28 cellular contexts compared by ENCODE assay signal in the genomic region with DNA sequence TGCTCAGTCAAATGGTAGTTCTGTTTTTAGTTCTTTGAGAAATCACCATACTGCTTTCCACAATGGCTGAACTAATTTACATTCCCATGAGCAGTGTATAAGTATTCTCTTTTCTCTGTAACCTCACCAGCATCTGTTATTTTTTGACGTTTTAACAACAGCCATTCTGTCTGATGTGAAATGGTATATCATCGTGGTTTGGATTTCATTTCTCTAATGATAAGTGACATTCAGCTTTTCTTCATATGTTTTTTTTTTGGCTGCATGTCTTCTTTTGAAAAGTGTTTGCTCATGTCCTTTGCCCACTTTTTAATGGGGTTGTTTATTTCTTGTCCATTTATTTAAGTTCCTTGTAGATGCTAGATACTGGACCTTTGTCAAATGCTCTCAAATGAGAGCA.
"Had no signal": no experiment of that assay in that cellular context is flagged by ENCODE, and none has a peak within 500 bp of the region (broad histone marks: within the 10 kb centered on the region; RNA-seq: fewer than 3 reads in every experiment).

No MANE protein-coding gene starts in this region.

- FAIRE-seq: islet of Langerhans, kidney, pancreas, small intestine had no signal

- H3K4me1 ChIP-seq: left lung, lower lobe of right lung, pancreas, prostate gland, spleen, testis, thyroid gland, transverse colon, upper lobe of left lung had no signal

- DNase-seq: hypothalamus; immature natural killer cell; kidney; left colon; left lung; lower lobe of right lung; mammary epithelial cell; mesenchymal stem cell; naive thymus-derived CD8-positive, alpha-beta T cell; nucleus accumbens; pancreas; posterior cingulate gyrus; retina; right cardiac atrium; small intestine; spleen; stimulated activated CD4-positive, alpha-beta T cell treated with anti-CD3 and anti-CD28 coated beads, Interleukin-1b, Interleukin-23, amount 100 ng/mL, for 48 hours; stimulated activated CD4-positive, alpha-beta T cell treated with anti-CD3 and anti-CD28 coated beads, Interleukin-2, amount 100 ng/mL, for 48 hours; stimulated activated CD4-positive, alpha-beta T cell treated with anti-CD3 and anti-CD28 coated beads, Interleukin-4, amount 100 ng/mL, for 4 hours; stimulated activated CD8-positive, alpha-beta memory T cell treated with anti-CD3 and anti-CD28 coated beads, Interleukin-4, amount 100 ng/mL, for 48 hours; stimulated activated naive CD4-positive, alpha-beta T cell treated with Interleukin-2 at 50 U/mL for 16 hours; stimulated activated naive CD8-positive, alpha-beta T cell treated with anti-CD3 and anti-CD28 coated beads, Interleukin-15, amount 100 ng/mL, for 72 hours; testis; thyroid gland; transverse colon; upper lobe of left lung had no signal

- H3K27me3 ChIP-seq: left lung, pancreas, spleen, testis, thyroid gland, transverse colon, upper lobe of left lung had no signal

- H3K27ac ChIP-seq: left lung, lower lobe of right lung, pancreas, prostate gland, spleen, testis, thyroid gland, transverse colon, upper lobe of left lung had no signal

- H3K36me3 ChIP-seq: left lung, lower lobe of right lung, pancreas, prostate gland, spleen, thyroid gland, transverse colon, upper lobe of left lung had no signal

- H3K4me3 ChIP-seq: left lung, lower lobe of right lung, pancreas, prostate gland, spleen, testis, thyroid gland, transverse colon, upper lobe of left lung had no signal

- H3K9me3 ChIP-seq: lower lobe of right lung, pancreas, prostate gland, testis, thyroid gland, transverse colon, upper lobe of left lung had no signal
